ENCODE assay signal across 20 cellular contexts in the genomic region with DNA sequence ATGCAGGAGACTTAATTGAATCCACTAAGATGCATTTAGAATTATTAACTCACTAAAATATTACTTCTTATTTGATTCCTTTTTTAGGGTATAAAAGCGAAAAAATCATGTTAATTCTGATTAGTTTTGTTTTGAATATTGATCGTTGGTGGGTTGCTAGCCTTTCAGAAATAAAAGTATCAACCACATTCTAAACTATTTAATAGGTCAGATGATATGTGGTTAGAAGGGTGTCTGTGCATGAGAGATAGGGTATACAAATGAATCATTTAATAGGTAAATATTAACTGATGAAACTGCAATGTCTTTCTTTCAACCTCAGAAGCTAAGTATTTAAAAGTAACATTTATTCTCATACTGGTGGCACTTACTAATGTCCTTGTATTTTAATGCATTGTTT.
A peak's percentile ranks its signal among the peaks of the same experiment; 100 is the strongest.
DNase-seq lines count a peak whose midpoint lies in the region; ATAC-seq lines count a peak whose summit lies in the region.
"Had no signal": no experiment of that assay in that cellular context is flagged by ENCODE, and none has a peak within 500 bp of the region (broad histone marks: within the 10 kb centered on the region; RNA-seq: fewer than 3 reads in every experiment).

No MANE protein-coding gene starts in this region.

- H3K27ac Mint-ChIP-seq in CD8-positive, alpha-beta memory T cell, result no peak overlapping the region
- H3K27ac Mint-ChIP-seq: activated B cell treated with CpG ODN at 0.5 μM for 24 hours; activated CD8-positive, alpha-beta memory T cell treated with anti-CD3 and anti-CD28 coated beads, Interleukin-2, amount 10 ng/mL, durations not matched to agents 7 days and 5 days; activated naive CD4-positive, alpha-beta T cell treated with anti-CD3 and anti-CD28 coated beads for 36 hours; naive B cell; T-cell had no signal

- no peaks in the 10 kb centered on the region for H3K4me1 Mint-ChIP-seq in CD8-positive, alpha-beta memory T cell
- H3K4me1 Mint-ChIP-seq: activated B cell treated with CpG ODN at 0.5 μM for 24 hours; activated CD8-positive, alpha-beta memory T cell treated with anti-CD3 and anti-CD28 coated beads, Interleukin-2, amount 10 ng/mL, durations not matched to agents 7 days and 5 days; naive B cell; T-cell had no signal

- no peaks in the 10 kb centered on the region for H3K36me3 ChIP-seq in CD8-positive, alpha-beta memory T cell (ENCODE audit: insufficient read depth, low read length)
- H3K36me3 ChIP-seq: spleen had no signal

- DNase-seq in NCI-H2171 (lab: John Stamatoyannopoulos, UW), result no peak
- DNase-seq in superior temporal gyrus (ENCODE audit: extremely low spot score), result no peak
- no peak for DNase-seq in CD8-positive, alpha-beta memory T cell
- no peak for DNase-seq in cerebellum (ENCODE audit: low spot score)
- DNase-seq: activated B cell treated with CpG ODN at 0.5 μM for 24 hours; activated CD8-positive, alpha-beta memory T cell treated with anti-CD3 and anti-CD28 coated beads, Interleukin-2, amount 10 ng/mL, durations not matched to agents 7 days and 5 days; activated naive CD4-positive, alpha-beta T cell treated with anti-CD3 and anti-CD28 coated beads for 36 hours; COR-L47; dorsolateral prefrontal cortex; Kasumi-1; left ventricle myocardium superior; naive B cell; NCI-H1436 treated with DMSO at 0.1 percent for 48 hours; NCI-H524; spleen; T-cell had no signal

- peak; percentile 60 for ATAC-seq in GM18517 (IDR thresholded peaks at IDR 0.05; ENCODE audit: unreplicated experiment)
- ATAC-seq in GM21381 (IDR thresholded peaks at IDR 0.05; ENCODE audit: unreplicated experiment), result peak; percentile 79
- peak; percentile 78 for ATAC-seq in HG02973 (IDR thresholded peaks at IDR 0.05; ENCODE audit: unreplicated experiment)
- ATAC-seq in HG03520 (IDR thresholded peaks at IDR 0.05; ENCODE audit: unreplicated experiment), result peak; percentile 75
- ATAC-seq: activated CD8-positive, alpha-beta memory T cell treated with anti-CD3 and anti-CD28 coated beads, Interleukin-2, amount 10 ng/mL, durations not matched to agents 7 days and 5 days; left ventricle myocardium superior; T-cell had no signal

- no peak overlapping the region for H3K4me3 ChIP-seq in CD8-positive, alpha-beta memory T cell (ENCODE audit: low read length)
- H3K4me3 ChIP-seq: dorsolateral prefrontal cortex, spleen had no signal

- no peak overlapping the region for H3K4me3 Mint-ChIP-seq in CD8-positive, alpha-beta memory T cell
- H3K4me3 Mint-ChIP-seq: activated B cell treated with CpG ODN at 0.5 μM for 24 hours; activated CD8-positive, alpha-beta memory T cell treated with anti-CD3 and anti-CD28 coated beads, Interleukin-2, amount 10 ng/mL, durations not matched to agents 7 days and 5 days; activated naive CD4-positive, alpha-beta T cell treated with anti-CD3 and anti-CD28 coated beads for 36 hours; naive B cell; T-cell had no signal

- H3K27me3 ChIP-seq in CD8-positive, alpha-beta memory T cell (ENCODE audit: insufficient read depth, low read length, poor library complexity, severe bottlenecking), result no peaks in the 10 kb centered on the region
- H3K27me3 ChIP-seq: dorsolateral prefrontal cortex, spleen had no signal

- H3K4me1 ChIP-seq in CD8-positive, alpha-beta memory T cell (ENCODE audit: insufficient read depth, low read length), result no peaks in the 10 kb centered on the region
- H3K4me1 ChIP-seq: spleen had no signal

- no peak overlapping the region for H3K27ac ChIP-seq in CD8-positive, alpha-beta memory T cell (ENCODE audit: low read depth, low read length)
- H3K27ac ChIP-seq: dorsolateral prefrontal cortex, spleen had no signal

- peaks cover 6 to 28% (median 11%) of the 10 kb centered on the region in 5 donors for H3K9me3 Mint-ChIP-seq in CD8-positive, alpha-beta memory T cell

- POLR2A ChIA-PET in CD8-positive, alpha-beta memory T cell (lab: Charles Lee), result no interaction called here

- CTCF ChIA-PET in CD8-positive, alpha-beta memory T cell (lab: Charles Lee), result no interaction called here

- H3K36me3 Mint-ChIP-seq in CD8-positive, alpha-beta memory T cell, result no peaks in the 10 kb centered on the region
- H3K36me3 Mint-ChIP-seq: activated CD8-positive, alpha-beta memory T cell treated with anti-CD3 and anti-CD28 coated beads, Interleukin-2, amount 10 ng/mL, durations not matched to agents 7 days and 5 days; naive B cell; T-cell had no signal

- no peaks in the 10 kb centered on the region for H3K9me3 ChIP-seq in CD8-positive, alpha-beta memory T cell (ENCODE audit: low read length)

- H3K27me3 Mint-ChIP-seq in CD8-positive, alpha-beta memory T cell, result no peaks in the 10 kb centered on the region
- H3K27me3 Mint-ChIP-seq: activated B cell treated with CpG ODN at 0.5 μM for 24 hours; activated CD8-positive, alpha-beta memory T cell treated with anti-CD3 and anti-CD28 coated beads, Interleukin-2, amount 10 ng/mL, durations not matched to agents 7 days and 5 days; naive B cell; T-cell had no signal
